Comparison of ENCODE assay signal across 35 cellular contexts in genomic region chr22:48744967-48745841, GRCh38.
A peak's percentile ranks its signal among the peaks of the same experiment; 100 is the strongest.
DNase-seq lines count a peak whose midpoint lies in the region; ATAC-seq, FAIRE-seq and TF ChIP-seq lines count a peak whose summit lies in the region.
"Had no signal": no experiment of that assay in that cellular context is flagged by ENCODE, and none has a peak within 500 bp of the region (broad histone marks: within the 10 kb centered on the region; RNA-seq: fewer than 3 reads in every experiment).

No MANE protein-coding gene starts in this region.

- FAIRE-seq in HepG2 (lab: Jason Lieb, UNC) = no peak
- FAIRE-seq: endothelial cell of umbilical vein, GM12878, TTC549 had no signal

- intact Hi-C loops in activated CD4-positive, alpha-beta memory T cell treated with anti-CD3 and anti-CD28 coated beads for 36 hours (cut with micrococcal nuclease) = no loop called here
- intact Hi-C loops in ascending aorta (cut with DNase I) (loop anchor here (10.0 kb wide), 1 partner anchor 50 kb away; no protein-coding TSS in a partner anchor), HepG2 (cut with micrococcal nuclease; ENCODE audit: unreplicated experiment) (no loop called here), sciatic nerve (cut with DNase I) (no loop called here)

- peaks cover 30% of the 10 kb centered on the region; the same call in 1 of the 2 replicates for H4K20me1 ChIP-seq in HepG2 (ENCODE audit: insufficient read depth, low read length)

- in situ Hi-C loops in HepG2 (cut with HindIII; ENCODE audit: extremely low pct_ligation_motif_present, low pct_unique_long_range_greater_than_20kb) = no loop called here

- no TSS peak for BruUV-seq in HepG2 (replicated peaks; lab: Mats Ljungman, UMichigan)

- no peak for TF ChIP-seq CTCF in ascending aorta (IDR thresholded peaks at IDR 0.05)
- TF ChIP-seq CTCF in HepG2 (CRISPR knock-in tag; IDR thresholded peaks at IDR 0.05) = no peak

- TF ChIP-seq RAD21 in HepG2 (CRISPR knock-in tag; IDR thresholded peaks at IDR 0.05) = no peak

- H3K36me3 Mint-ChIP-seq in activated CD4-positive, alpha-beta memory T cell treated with anti-CD3 and anti-CD28 coated beads, Interleukin-2, amount 10 ng/mL, durations not matched to agents 7 days and 5 days (ENCODE audit: low read depth) = no peaks in the 10 kb centered on the region
- H3K36me3 Mint-ChIP-seq in activated CD4-positive, alpha-beta memory T cell treated with anti-CD3 and anti-CD28 coated beads for 36 hours = no peaks in the 10 kb centered on the region
- H3K36me3 Mint-ChIP-seq: memory B cell; stimulated activated effector memory CD8-positive, alpha-beta T cell treated with anti-CD3 and anti-CD28 coated beads, Interleukin-12 subunit alpha, Interleukin-12 subunit beta, amount 100 ng/mL, for 72 hours had no signal

- no peaks in the 10 kb centered on the region for H3K27me3 Mint-ChIP-seq in activated CD4-positive, alpha-beta memory T cell treated with anti-CD3 and anti-CD28 coated beads, Interleukin-2, amount 10 ng/mL, durations not matched to agents 7 days and 5 days
- H3K27me3 Mint-ChIP-seq in activated CD4-positive, alpha-beta memory T cell treated with anti-CD3 and anti-CD28 coated beads for 36 hours = no peaks in the 10 kb centered on the region
- H3K27me3 Mint-ChIP-seq: activated CD8-positive, alpha-beta T cell treated with anti-CD3 and anti-CD28 coated beads for 36 hours; memory B cell had no signal

- H3K79me2 ChIP-seq in HepG2 (ENCODE audit: insufficient read depth, low read length) = peaks cover 3% of the 10 kb centered on the region
- H3K79me2 ChIP-seq: hepatocyte had no signal

- no peak overlapping the region for H3K4me2 ChIP-seq in HepG2 (ENCODE audit: low read depth, low read length)
- H3K4me2 ChIP-seq: hepatocyte, neural progenitor cell, PC-9 had no signal

- POLR2A ChIA-PET in activated CD4-positive, alpha-beta memory T cell treated with anti-CD3 and anti-CD28 coated beads, Interleukin-2, amount 10 ng/mL, durations not matched to agents 7 days and 5 days (lab: Charles Lee) = interaction anchor here (0.6 kb wide), 1 partner anchor 52 kb away, joined by 3 read pairs; no protein-coding TSS in a partner anchor
- POLR2A ChIA-PET in activated CD4-positive, alpha-beta memory T cell treated with anti-CD3 and anti-CD28 coated beads for 36 hours (lab: Charles Lee) = no interaction called here
- POLR2A ChIA-PET in HepG2 (lab: Yijun Ruan, JAX) = no interaction called here

- no peak overlapping the region for H3K9ac ChIP-seq in HepG2 (ENCODE audit: insufficient read depth, low read depth, low read length)
- H3K9ac ChIP-seq: neural progenitor cell had no signal

- H3K9me3 Mint-ChIP-seq in activated CD4-positive, alpha-beta memory T cell treated with anti-CD3 and anti-CD28 coated beads, Interleukin-2, amount 10 ng/mL, durations not matched to agents 7 days and 5 days = no peaks in the 10 kb centered on the region
- H3K9me3 Mint-ChIP-seq in activated CD4-positive, alpha-beta memory T cell treated with anti-CD3 and anti-CD28 coated beads for 36 hours = no peaks in the 10 kb centered on the region
- H3K9me3 Mint-ChIP-seq: activated CD8-positive, alpha-beta T cell treated with anti-CD3 and anti-CD28 coated beads for 36 hours; memory B cell; stimulated activated effector memory CD8-positive, alpha-beta T cell treated with anti-CD3 and anti-CD28 coated beads, Interleukin-12 subunit alpha, Interleukin-12 subunit beta, amount 100 ng/mL, for 72 hours; T-helper 1 cell treated with Interleukin-12 subunit alpha and Interleukin-12 subunit beta and Interleukin-4 antibody, amounts not matched to agents 30 μg/mL and 1 μg/mL, for 36 hours had no signal

- CTCF ChIA-PET in activated CD4-positive, alpha-beta memory T cell treated with anti-CD3 and anti-CD28 coated beads, Interleukin-2, amount 10 ng/mL, durations not matched to agents 7 days and 5 days (lab: Charles Lee) = interaction anchor here (0.6 kb wide), 1 partner anchor 1641 kb away, joined by 5 read pairs; no protein-coding TSS in a partner anchor
- CTCF ChIA-PET in activated CD4-positive, alpha-beta memory T cell treated with anti-CD3 and anti-CD28 coated beads for 36 hours (lab: Charles Lee) = no interaction called here
- CTCF ChIA-PET in HepG2 (lab: Yijun Ruan, JAX; ENCODE audit: low intra/inter-chr PET ratio, low total read pairs) = no interaction called here

- TF ChIP-seq EP300 in HepG2 (IDR thresholded peaks at IDR 0.05; ENCODE audit: low read depth in 2 of 2, low read length in 2 of 2) = no peak
- TF ChIP-seq EP300 in HepG2 (CRISPR knock-in tag; IDR thresholded peaks at IDR 0.05; ENCODE audit: borderline replicate concordance) = no peak

- H3K4me3 Mint-ChIP-seq in activated CD4-positive, alpha-beta memory T cell treated with anti-CD3 and anti-CD28 coated beads, Interleukin-2, amount 10 ng/mL, durations not matched to agents 7 days and 5 days = no peak overlapping the region
- no peak overlapping the region for H3K4me3 Mint-ChIP-seq in activated CD4-positive, alpha-beta memory T cell treated with anti-CD3 and anti-CD28 coated beads for 36 hours
- H3K4me3 Mint-ChIP-seq: activated CD8-positive, alpha-beta T cell treated with anti-CD3 and anti-CD28 coated beads for 36 hours; memory B cell; neural progenitor cell; stimulated activated effector memory CD8-positive, alpha-beta T cell treated with anti-CD3 and anti-CD28 coated beads, Interleukin-12 subunit alpha, Interleukin-12 subunit beta, amount 100 ng/mL, for 72 hours; T-helper 1 cell treated with Interleukin-12 subunit alpha and Interleukin-12 subunit beta and Interleukin-4 antibody, amounts not matched to agents 30 μg/mL and 1 μg/mL, for 36 hours had no signal

- peaks cover 0 to 19% of the 10 kb centered on the region in 2 donors for H3K9me3 ChIP-seq in ascending aorta
- H3K9me3 ChIP-seq in HepG2 (ENCODE audit: low read length) = no peaks in the 10 kb centered on the region
- H3K9me3 ChIP-seq: adrenal gland, body of pancreas, gastrocnemius medialis, HAP-1, psoas muscle had no signal

- H3K27ac Mint-ChIP-seq in activated CD4-positive, alpha-beta memory T cell treated with anti-CD3 and anti-CD28 coated beads, Interleukin-2, amount 10 ng/mL, durations not matched to agents 7 days and 5 days = no peak overlapping the region
- no peak overlapping the region for H3K27ac Mint-ChIP-seq in activated CD4-positive, alpha-beta memory T cell treated with anti-CD3 and anti-CD28 coated beads for 36 hours
- H3K27ac Mint-ChIP-seq: activated CD8-positive, alpha-beta T cell treated with anti-CD3 and anti-CD28 coated beads for 36 hours; memory B cell; stimulated activated effector memory CD8-positive, alpha-beta T cell treated with anti-CD3 and anti-CD28 coated beads, Interleukin-12 subunit alpha, Interleukin-12 subunit beta, amount 100 ng/mL, for 72 hours; T-helper 1 cell treated with Interleukin-12 subunit alpha and Interleukin-12 subunit beta and Interleukin-4 antibody, amounts not matched to agents 30 μg/mL and 1 μg/mL, for 36 hours had no signal

- ATAC-seq in HepG2 (no peak), sciatic nerve (no peak), GM21447 (IDR thresholded peaks at IDR 0.05; ENCODE audit: unreplicated experiment) (no peak), HG02642 (IDR thresholded peaks at IDR 0.05; ENCODE audit: poor library complexity, unreplicated experiment) (no peak), GM19467 (IDR thresholded peaks at IDR 0.05; ENCODE audit: unreplicated experiment) (no peak)
- ATAC-seq: activated CD8-positive, alpha-beta T cell treated with anti-CD3 and anti-CD28 coated beads for 36 hours; body of pancreas; gastrocnemius medialis; GM12878; left cardiac atrium; psoas muscle; SK-N-SH treated with all-trans-retinoic acid at 6 μM for 48 hours; stimulated activated effector memory CD8-positive, alpha-beta T cell treated with anti-CD3 and anti-CD28 coated beads, Interleukin-12 subunit alpha, Interleukin-12 subunit beta, amount 100 ng/mL, for 72 hours had no signal

- no peaks in the 10 kb centered on the region for H3K27me3 ChIP-seq in ascending aorta
- H3K27me3 ChIP-seq in HepG2 (ENCODE audit: control insufficient read depth in 1 of 2, insufficient read depth in 2 of 2, low read length in 2 of 2) = no peaks in the 10 kb centered on the region
- H3K27me3 ChIP-seq: adrenal gland, body of pancreas, gastrocnemius medialis, hepatocyte, neural progenitor cell had no signal

- no peaks in the 10 kb centered on the region for H3K4me1 ChIP-seq in ascending aorta
- H3K4me1 ChIP-seq in HepG2 (ENCODE audit: insufficient read depth, low read length) = no peaks in the 10 kb centered on the region
- H3K4me1 ChIP-seq: adrenal gland, body of pancreas, gastrocnemius medialis, HAP-1, neural progenitor cell, psoas muscle had no signal

- no peak overlapping the region for H3K4me3 ChIP-seq in ascending aorta
- H3K4me3 ChIP-seq in HepG2 (replicated peaks in 1 of 3; ENCODE audit: insufficient read depth in 1 of 3, low read depth in 2 of 3, low read length in 3 of 3) = no peak overlapping the region
- H3K4me3 ChIP-seq: adrenal gland, body of pancreas, gastrocnemius medialis, GM12878, HAP-1, hepatocyte, neural progenitor cell, PC-9, psoas muscle had no signal

- peak; percentile 1 for DNase-seq in activated CD4-positive, alpha-beta memory T cell treated with anti-CD3 and anti-CD28 coated beads, Interleukin-2, amount 10 ng/mL, durations not matched to agents 7 days and 5 days
- no peak for DNase-seq in activated CD4-positive, alpha-beta memory T cell treated with anti-CD3 and anti-CD28 coated beads for 36 hours
- peak; percentile 5 to 51 for DNase-seq in ascending aorta (ENCODE audit: low spot score in 2 of 2)
- DNase-seq in HepG2 (ENCODE audit: low spot score) = no peak
- DNase-seq in sciatic nerve (ENCODE audit: low spot score) = peak; percentile 54
- DNase-seq: 8988T; activated CD8-positive, alpha-beta T cell treated with anti-CD3 and anti-CD28 coated beads for 36 hours; activated naive CD4-positive, alpha-beta T cell; body of pancreas; C1 segment of cervical spinal cord; cerebellar nuclear complex; COR-L47; gastrocnemius medialis; Karpas-422; left cardiac atrium; NCI-H1417; NCI-H2029 treated with DMSO at 0.1 percent for 48 hours; NCI-H526 treated with DMSO at 0.1 percent for 48 hours; PC-9; psoas muscle; trophoblast cell had no signal

- H3K27ac ChIP-seq in ascending aorta = no peak overlapping the region
- no peak overlapping the region for H3K27ac ChIP-seq in HepG2 (ENCODE audit: extremely low read length, insufficient read depth, low read length)
- H3K27ac ChIP-seq: adrenal gland, body of pancreas, gastrocnemius medialis, hepatocyte, neural progenitor cell, PC-9, psoas muscle had no signal

- H2AFZ ChIP-seq in HepG2 (ENCODE audit: low read length) = no peak overlapping the region
- H2AFZ ChIP-seq: hepatocyte, neural progenitor cell, PC-9 had no signal

- H3K36me3 ChIP-seq in ascending aorta (peaks cover 6 to 11% of the 10 kb centered on the region in 2 donors), HepG2 (replicated peaks in 1 of 2; ENCODE audit: control insufficient read depth in 1 of 2, insufficient read depth in 2 of 2, low read length in 2 of 2) (peaks cover 7 to 11% of the 10 kb centered on the region in 2 experiments; a peak in 4 of 5 replicates)
- H3K36me3 ChIP-seq: adrenal gland, gastrocnemius medialis, HAP-1, neural progenitor cell had no signal

- H3K4me1 Mint-ChIP-seq in activated CD4-positive, alpha-beta memory T cell treated with anti-CD3 and anti-CD28 coated beads, Interleukin-2, amount 10 ng/mL, durations not matched to agents 7 days and 5 days = no peaks in the 10 kb centered on the region
- H3K4me1 Mint-ChIP-seq in activated CD4-positive, alpha-beta memory T cell treated with anti-CD3 and anti-CD28 coated beads for 36 hours (ENCODE audit: low read depth) = no peaks in the 10 kb centered on the region
- H3K4me1 Mint-ChIP-seq: memory B cell; stimulated activated effector memory CD8-positive, alpha-beta T cell treated with anti-CD3 and anti-CD28 coated beads, Interleukin-12 subunit alpha, Interleukin-12 subunit beta, amount 100 ng/mL, for 72 hours had no signal

- no peak for TF ChIP-seq POLR2A in HepG2 (IDR thresholded peaks at IDR 0.05; ENCODE audit: insufficient read depth in 1 of 2, low read depth in 2 of 2, low read length in 2 of 2)

- WGBS in HepG2 (ENCODE audit: low lambda C conversion rate) = 95% methylated on average over 16 of the region's 40 CpGs

Comparison
In these comparisons a context has a peak if more than half of its experiments do, and no peak if none do; other contexts are left out.
1. DNase-seq: peak in activated CD4-positive, alpha-beta memory T cell treated with anti-CD3 and anti-CD28 coated beads, Interleukin-2, amount 10 ng/mL, durations not matched to agents 7 days and 5 days (single experiment), ascending aorta (2 of 2) and sciatic nerve (single experiment); none in activated CD4-positive, alpha-beta memory T cell treated with anti-CD3 and anti-CD28 coated beads for 36 hours (single experiment) and HepG2 (single experiment).